Comparison of ENCODE assay signal across 41 cellular contexts in genomic region chr2:100655446-100655845, GRCh38.
"Had no signal": no experiment of that assay in that cellular context is flagged by ENCODE, and none has a peak within 500 bp of the region (broad histone marks: within the 10 kb centered on the region; RNA-seq: fewer than 3 reads in every experiment).

No MANE protein-coding gene starts in this region.

- H3K27ac ChIP-seq: adrenal gland, RWPE1, VCaP had no signal

- DNase-seq: activated B cell treated with CpG ODN at 0.5 μM for 24 hours; activated CD4-positive, alpha-beta memory T cell treated with anti-CD3 and anti-CD28 coated beads for 36 hours; activated CD4-positive, alpha-beta T cell treated with anti-CD3 and anti-CD28 coated beads for 4 hours; activated CD4-positive, alpha-beta T cell treated with anti-CD3 and anti-CD28 coated beads, Interleukin-2, amount 50 U/mL, for 1 hour; activated CD4-positive, CD25-positive, alpha-beta regulatory T cell treated with anti-CD3 and anti-CD28 coated beads, Interleukin-2, amount 50 U/mL, for 72 hours; activated CD8-positive, alpha-beta memory T cell treated with anti-CD3 and anti-CD28 coated beads, Interleukin-2, amount 10 ng/mL, durations not matched to agents 7 days and 5 days; activated effector memory CD4-positive, alpha-beta T cell treated with anti-CD3 and anti-CD28 coated beads, Interleukin-2, amount 50 U/mL, for 16 hours; activated naive CD4-positive, alpha-beta T cell; activated T-cell treated with anti-CD3 and anti-CD28 coated beads, Interleukin-2, amount 50 U/mL, for 1 hour; activated T-cell treated with anti-CD3 and anti-CD28 coated beads, Interleukin-2, amount 50 U/mL, for 72 hours; caudate nucleus; Kasumi-1; KG1; MG63; NCI-H1048; NCI-H1105 treated with DMSO at 0.1 percent for 48 hours; NCI-H1436; NCI-H1694; NCI-H1930; NCI-H2081 treated with DMSO at 0.1 percent for 48 hours; NCI-H2171; NCI-H510A; NCI-H526; NCI-H748 treated with DMSO at 0.1 percent for 48 hours; NK-92 treated with Interleukin-12 subunit alpha and Interleukin-12 subunit beta, amount 100 ng/mL, for 24 hours; SIG-M5; SW 1271; T-helper 1 cell; T-helper 2 cell; T-helper 9 cell had no signal

- H3K36me3 ChIP-seq: adrenal gland, MG63 had no signal

- H3K4me3 Mint-ChIP-seq: activated B cell treated with CpG ODN at 0.5 μM for 24 hours; activated CD4-positive, alpha-beta memory T cell treated with anti-CD3 and anti-CD28 coated beads for 36 hours; activated CD8-positive, alpha-beta memory T cell treated with anti-CD3 and anti-CD28 coated beads, Interleukin-2, amount 10 ng/mL, durations not matched to agents 7 days and 5 days; activated naive CD4-positive, alpha-beta T cell treated with anti-CD3 and anti-CD28 coated beads, Interleukin-2, amount 50 U/mL, for 24 hours; activated T-cell treated with anti-CD3 and anti-CD28 coated beads, Interleukin-2, amount 50 U/mL, for 72 hours; activated T-helper 17 cell treated with anti-CD3 and anti-CD28 coated beads, Interleukin-2, amount 50 U/mL, for 72 hours; brain had no signal

- ATAC-seq: activated CD8-positive, alpha-beta memory T cell treated with anti-CD3 and anti-CD28 coated beads, Interleukin-2, amount 10 ng/mL, durations not matched to agents 7 days and 5 days; activated T-cell treated with anti-CD3 and anti-CD28 coated beads, Interleukin-2, amount 50 U/mL, for 72 hours; activated T-helper 17 cell treated with anti-CD3 and anti-CD28 coated beads, Interleukin-2, amount 50 U/mL, for 72 hours; PC-3; Right ventricle myocardium inferior had no signal

- H3K4me1 ChIP-seq: adrenal gland had no signal

- H3K4me1 Mint-ChIP-seq: activated B cell treated with CpG ODN at 0.5 μM for 24 hours, brain had no signal

- H3K4me3 ChIP-seq: adrenal gland, MG63 had no signal

- H3K27ac Mint-ChIP-seq: activated B cell treated with CpG ODN at 0.5 μM for 24 hours; activated CD4-positive, alpha-beta memory T cell treated with anti-CD3 and anti-CD28 coated beads for 36 hours; activated CD8-positive, alpha-beta memory T cell treated with anti-CD3 and anti-CD28 coated beads, Interleukin-2, amount 10 ng/mL, durations not matched to agents 7 days and 5 days; activated T-cell treated with anti-CD3 and anti-CD28 coated beads, Interleukin-2, amount 50 U/mL, for 72 hours; activated T-helper 17 cell treated with anti-CD3 and anti-CD28 coated beads, Interleukin-2, amount 50 U/mL, for 72 hours; brain had no signal

- H3K9me3 ChIP-seq: adrenal gland, MG63 had no signal

- H3K27me3 Mint-ChIP-seq: activated CD4-positive, alpha-beta memory T cell treated with anti-CD3 and anti-CD28 coated beads for 36 hours; activated naive CD4-positive, alpha-beta T cell treated with anti-CD3 and anti-CD28 coated beads, Interleukin-2, amount 50 U/mL, for 24 hours had no signal

- H3K36me3 Mint-ChIP-seq: activated CD4-positive, alpha-beta memory T cell treated with anti-CD3 and anti-CD28 coated beads for 36 hours; activated CD8-positive, alpha-beta memory T cell treated with anti-CD3 and anti-CD28 coated beads, Interleukin-2, amount 10 ng/mL, durations not matched to agents 7 days and 5 days; activated naive CD4-positive, alpha-beta T cell treated with anti-CD3 and anti-CD28 coated beads, Interleukin-2, amount 50 U/mL, for 24 hours; brain had no signal

- FAIRE-seq: astrocyte, bronchial epithelial cell, RCC 7860 had no signal

- H3K9me3 Mint-ChIP-seq: activated CD4-positive, alpha-beta memory T cell treated with anti-CD3 and anti-CD28 coated beads for 36 hours; activated naive CD4-positive, alpha-beta T cell treated with anti-CD3 and anti-CD28 coated beads, Interleukin-2, amount 50 U/mL, for 24 hours; activated T-helper 17 cell treated with anti-CD3 and anti-CD28 coated beads, Interleukin-2, amount 50 U/mL, for 72 hours had no signal
